Comparison of ENCODE assay signal across 7 cellular contexts in the genomic region with DNA sequence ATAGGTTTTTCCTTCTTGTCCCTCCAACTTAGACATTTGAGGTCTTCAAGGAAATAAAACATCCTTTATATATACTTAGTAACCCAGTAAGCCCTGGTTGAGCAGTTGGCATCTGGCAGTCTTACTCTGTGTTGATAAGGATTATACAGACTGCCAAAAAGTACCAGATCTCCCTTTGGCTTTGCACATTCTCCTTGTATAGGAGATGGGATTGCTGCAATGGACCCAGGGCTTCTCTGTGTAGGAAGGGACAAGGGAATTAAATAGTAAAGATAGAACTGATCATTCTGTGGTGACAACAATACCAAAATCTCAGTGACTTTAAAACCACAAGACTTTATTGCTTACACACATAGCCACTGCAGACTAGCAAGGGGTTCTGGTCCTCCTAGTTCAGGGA.
"Had no signal": no experiment of that assay in that cellular context is flagged by ENCODE, and none has a peak within 500 bp of the region (broad histone marks: within the 10 kb centered on the region; RNA-seq: fewer than 3 reads in every experiment).

No MANE protein-coding gene starts in this region.

- DNase-seq: GM23248, GOT3, H7, HFFc6, IMR-90, KBM-7 had no signal

- H3K27ac Mint-ChIP-seq: HFFc6 had no signal

- ATAC-seq: HCT116 had no signal

- H3K4me3 Mint-ChIP-seq: HFFc6 had no signal
